15 cellular contexts compared by ENCODE assay signal in the genomic region with DNA sequence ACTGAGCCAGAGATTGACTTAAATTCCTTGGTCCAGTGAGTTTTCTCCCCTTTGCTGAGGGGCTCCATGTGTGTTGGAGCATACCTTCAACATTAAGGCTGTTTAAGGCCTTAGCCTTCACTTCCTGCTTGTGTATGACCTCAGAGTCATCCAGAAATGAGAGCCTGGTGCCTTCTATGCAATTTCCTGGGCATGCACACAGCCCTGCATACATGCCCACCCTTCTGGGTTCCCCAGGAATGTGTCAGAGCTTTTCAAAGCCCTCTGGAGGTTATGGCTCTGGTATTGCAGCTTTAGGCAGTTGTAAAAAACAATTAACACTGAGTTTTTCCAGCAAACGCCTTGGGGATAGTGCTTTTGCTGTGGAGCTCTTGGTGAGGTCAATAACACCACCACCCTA. TPM values are rescaled to one million over a fixed set of nuclear protein-coding genes. Genes with fewer than 3 reads are reported as not detected.
A peak's percentile ranks its signal among the peaks of the same experiment; 100 is the strongest.
DNase-seq lines count a peak whose midpoint lies in the region; ATAC-seq and TF ChIP-seq lines count a peak whose summit lies in the region.
"Had no signal": no experiment of that assay in that cellular context is flagged by ENCODE, and none has a peak within 500 bp of the region (broad histone marks: within the 10 kb centered on the region; RNA-seq: fewer than 3 reads in every experiment).

No MANE protein-coding gene starts in this region.

- no peak for DNase-seq in breast epithelium (ENCODE audit: low spot score in 2 of 2)
- no peak for DNase-seq in MCF 10A (ENCODE audit: unreplicated experiment)
- DNase-seq in endodermal cell, result no peak
- DNase-seq in mesenchymal stem cell, result peak; percentile 38
- DNase-seq in vagina (ENCODE audit: extremely low spot score in 2 of 2), result no peak
- no peak for DNase-seq in stimulated activated effector memory CD8-positive, alpha-beta T cell treated with anti-CD3 and anti-CD28 coated beads, Interleukin-12 subunit alpha, Interleukin-12 subunit beta, amount 100 ng/mL, for 72 hours (ENCODE audit: low spot score in 2 of 2)
- no peak for DNase-seq in right cardiac atrium
- DNase-seq: ACHN; activated CD4-positive, alpha-beta memory T cell treated with anti-CD3 and anti-CD28 coated beads for 36 hours; anterior cingulate cortex; Caco-2; dorsolateral prefrontal cortex; NCI-H1048 had no signal

- H3K36me3 Mint-ChIP-seq in MCF 10A (ENCODE audit: insufficient read depth, unreplicated experiment), result peaks cover 15% of the 10 kb centered on the region
- H3K36me3 Mint-ChIP-seq in endodermal cell (ENCODE audit: low read depth), result no peaks in the 10 kb centered on the region
- H3K36me3 Mint-ChIP-seq in stimulated activated effector memory CD8-positive, alpha-beta T cell treated with anti-CD3 and anti-CD28 coated beads, Interleukin-12 subunit alpha, Interleukin-12 subunit beta, amount 100 ng/mL, for 72 hours, result no peaks in the 10 kb centered on the region

- no peak overlapping the region for H2BK5ac ChIP-seq in mesenchymal stem cell (ENCODE audit: low read depth, low read length, poor library complexity, severe bottlenecking)

- H3K4me1 Mint-ChIP-seq in MCF 10A (ENCODE audit: insufficient read depth, unreplicated experiment), result peaks cover 31% of the 10 kb centered on the region
- H3K4me1 Mint-ChIP-seq in endodermal cell, result no peaks in the 10 kb centered on the region
- no peaks in the 10 kb centered on the region for H3K4me1 Mint-ChIP-seq in stimulated activated effector memory CD8-positive, alpha-beta T cell treated with anti-CD3 and anti-CD28 coated beads, Interleukin-12 subunit alpha, Interleukin-12 subunit beta, amount 100 ng/mL, for 72 hours

- TF ChIP-seq POLR2A in breast epithelium (IDR thresholded peaks at IDR 0.05) (no peak), vagina (IDR thresholded peaks at IDR 0.05) (no peak)

- BruUV-seq in MCF 10A (replicated peaks; lab: Mats Ljungman, UMichigan), result no TSS peak

- no peak overlapping the region for H3K4me3 Mint-ChIP-seq in MCF 10A (ENCODE audit: unreplicated experiment)
- H3K4me3 Mint-ChIP-seq in endodermal cell, result no peak overlapping the region
- no peak overlapping the region for H3K4me3 Mint-ChIP-seq in stimulated activated effector memory CD8-positive, alpha-beta T cell treated with anti-CD3 and anti-CD28 coated beads, Interleukin-12 subunit alpha, Interleukin-12 subunit beta, amount 100 ng/mL, for 72 hours
- H3K4me3 Mint-ChIP-seq: activated CD4-positive, alpha-beta memory T cell treated with anti-CD3 and anti-CD28 coated beads for 36 hours; activated T-helper 1 cell treated with anti-CD3 and anti-CD28 coated beads, Interleukin-12 subunit alpha, Interleukin-12 subunit beta, Interleukin-2, Interleukin-4 antibody, amounts not matched to agents 30 ng/mL and 10 ng/mL and 1 ng/mL, durations not matched to agents 14 hours and 24 hours and 36 hours had no signal

- H2AK5ac ChIP-seq in mesenchymal stem cell (ENCODE audit: low read length, severe bottlenecking), result no peak overlapping the region

- peaks cover 1% of the 10 kb centered on the region for H3K79me1 ChIP-seq in mesenchymal stem cell (replicated peaks; ENCODE audit: low read length, poor library complexity, severe bottlenecking)

- no peak overlapping the region for H2BK120ac ChIP-seq in mesenchymal stem cell (ENCODE audit: low read depth, low read length)

- no peak overlapping the region for H2BK15ac ChIP-seq in mesenchymal stem cell (ENCODE audit: low read depth, poor library complexity, severe bottlenecking)

- H2AFZ ChIP-seq in mesenchymal stem cell (ENCODE audit: low read depth, low read length), result no peak overlapping the region

- H3K9me3 ChIP-seq in breast epithelium, result no peaks in the 10 kb centered on the region
- H3K9me3 ChIP-seq in endodermal cell (ENCODE audit: control insufficient read depth, low read length), result no peaks in the 10 kb centered on the region
- no peaks in the 10 kb centered on the region for H3K9me3 ChIP-seq in mesenchymal stem cell (ENCODE audit: control insufficient read depth, low read length)
- no peaks in the 10 kb centered on the region for H3K9me3 ChIP-seq in vagina
- no peaks in the 10 kb centered on the region for H3K9me3 ChIP-seq in right cardiac atrium (ENCODE audit: control insufficient read depth, low read length)

- peaks cover 13% of the 10 kb centered on the region for H3K9me3 Mint-ChIP-seq in MCF 10A (ENCODE audit: unreplicated experiment)
- no peaks in the 10 kb centered on the region for H3K9me3 Mint-ChIP-seq in endodermal cell
- peaks cover 7% of the 10 kb centered on the region for H3K9me3 Mint-ChIP-seq in stimulated activated effector memory CD8-positive, alpha-beta T cell treated with anti-CD3 and anti-CD28 coated beads, Interleukin-12 subunit alpha, Interleukin-12 subunit beta, amount 100 ng/mL, for 72 hours
- H3K9me3 Mint-ChIP-seq: activated CD4-positive, alpha-beta memory T cell treated with anti-CD3 and anti-CD28 coated beads for 36 hours had no signal

- H3K4ac ChIP-seq in mesenchymal stem cell (ENCODE audit: low read depth in 1 of 2, low read length in 2 of 2), result no peak overlapping the region

- H3K4me2 ChIP-seq in mesenchymal stem cell (ENCODE audit: low read length, poor library complexity, severe bottlenecking), result no peak overlapping the region

- H3K27me3 ChIP-seq in breast epithelium, result no peaks in the 10 kb centered on the region
- no peaks in the 10 kb centered on the region for H3K27me3 ChIP-seq in endodermal cell (ENCODE audit: control insufficient read depth, insufficient read depth, low read length, poor library complexity, severe bottlenecking)
- H3K27me3 ChIP-seq in mesenchymal stem cell (ENCODE audit: control insufficient read depth in 1 of 2, insufficient read depth in 1 of 2, low read length in 2 of 2), result no peaks in the 10 kb centered on the region
- H3K27me3 ChIP-seq in vagina, result no peaks in the 10 kb centered on the region
- no peaks in the 10 kb centered on the region for H3K27me3 ChIP-seq in right cardiac atrium (ENCODE audit: control insufficient read depth, insufficient read depth)
- H3K27me3 ChIP-seq: dorsolateral prefrontal cortex had no signal

- H3K9ac ChIP-seq in endodermal cell (ENCODE audit: extremely low read depth, low read length, poor library complexity, severe bottlenecking), result no peak overlapping the region
- peak overlapping the region; percentile 46 for H3K9ac ChIP-seq in mesenchymal stem cell (ENCODE audit: low read length)

- no peak overlapping the region for H2BK12ac ChIP-seq in mesenchymal stem cell (ENCODE audit: low read length in 2 of 2)

- H4K91ac ChIP-seq in mesenchymal stem cell (ENCODE audit: low read length), result no peak overlapping the region

- POLR2A ChIA-PET in MCF 10A (lab: Yijun Ruan, JAX), result interaction anchor here (0.6 to 0.9 kb wide), 2 partner anchors 34 to 367 kb away, joined by 3 read pairs; no protein-coding TSS in a partner anchor

- H3K4me3 ChIP-seq in breast epithelium (no peak overlapping the region), endodermal cell (ENCODE audit: low read length) (no peak overlapping the region), mesenchymal stem cell (ENCODE audit: insufficient read depth in 1 of 2, low read depth in 1 of 2, low read length in 2 of 2) (peak overlapping the region in 1 of 2 experiments; percentile 9), vagina (no peak overlapping the region), right cardiac atrium (ENCODE audit: low read length) (no peak overlapping the region)
- H3K4me3 ChIP-seq: dorsolateral prefrontal cortex had no signal

- peak overlapping the region in 1 of 2 experiments; percentile 64 for H3K18ac ChIP-seq in mesenchymal stem cell (ENCODE audit: low read depth in 1 of 2, low read length in 2 of 2)

- CTCF ChIA-PET in MCF 10A (lab: Yijun Ruan, JAX), result interaction anchor here (0.7 to 7.6 kb wide), 3 partner anchors 122 to 276 kb away, joined by 3 to 53 read pairs (median 3); no protein-coding TSS in a partner anchor

- TF ChIP-seq CTCF in breast epithelium (IDR thresholded peaks at IDR 0.05) (no peak), MCF 10A (IDR thresholded peaks at IDR 0.05; ENCODE audit: unreplicated experiment) (no peak), endodermal cell (conservative IDR thresholded peaks at IDR 0.05) (peak; percentile 35), vagina (IDR thresholded peaks at IDR 0.05) (no peak)

- H4K8ac ChIP-seq in mesenchymal stem cell (ENCODE audit: low read length), result no peak overlapping the region

- H3K27me3 Mint-ChIP-seq in MCF 10A (ENCODE audit: insufficient read depth, unreplicated experiment) (no peaks in the 10 kb centered on the region), endodermal cell (ENCODE audit: insufficient read depth) (no peaks in the 10 kb centered on the region)
- H3K27me3 Mint-ChIP-seq: activated CD4-positive, alpha-beta memory T cell treated with anti-CD3 and anti-CD28 coated beads for 36 hours had no signal

- H3K36me3 ChIP-seq in breast epithelium (no peaks in the 10 kb centered on the region), endodermal cell (ENCODE audit: control insufficient read depth, insufficient read depth, low read length) (no peaks in the 10 kb centered on the region), mesenchymal stem cell (ENCODE audit: control insufficient read depth in 1 of 2, insufficient read depth in 2 of 2, low read depth in 1 of 2, low read length in 2 of 2) (peaks cover 14 to 95% of the 10 kb centered on the region in 2 experiments), vagina (peaks cover 0 to 16% of the 10 kb centered on the region in 2 donors)

- peaks cover 11 to 22% of the 10 kb centered on the region in 2 donors for H3K4me1 ChIP-seq in breast epithelium
- no peaks in the 10 kb centered on the region for H3K4me1 ChIP-seq in endodermal cell (ENCODE audit: control insufficient read depth, insufficient read depth, low read length)
- H3K4me1 ChIP-seq in mesenchymal stem cell (ENCODE audit: control insufficient read depth, insufficient read depth, low read depth, low read length), result no peaks in the 10 kb centered on the region
- H3K4me1 ChIP-seq in vagina, result peaks cover 22% of the 10 kb centered on the region
- peaks cover 6% of the 10 kb centered on the region for H3K4me1 ChIP-seq in right cardiac atrium (ENCODE audit: control insufficient read depth, insufficient read depth, low read length)

- intact Hi-C loops in breast epithelium (cut with DNase I; ENCODE audit: low total_unique reads), result no loop called here
- intact Hi-C loops in MCF 10A (cut with micrococcal nuclease), result no loop called here
- intact Hi-C loops in vagina (cut with DNase I), result no loop called here
- intact Hi-C loops in right cardiac atrium (cut with DNase I), result no loop called here

- no peak for ATAC-seq in stimulated activated effector memory CD8-positive, alpha-beta T cell treated with anti-CD3 and anti-CD28 coated beads, Interleukin-12 subunit alpha, Interleukin-12 subunit beta, amount 100 ng/mL, for 72 hours
- ATAC-seq in HG02981 (IDR thresholded peaks at IDR 0.05; ENCODE audit: unreplicated experiment) (no peak), right cardiac atrium (no peak)

- H3K27ac ChIP-seq in breast epithelium, result peak overlapping the region; percentile 16 to 44
- no peak overlapping the region for H3K27ac ChIP-seq in endodermal cell (ENCODE audit: low read depth, low read length)
- no peak overlapping the region for H3K27ac ChIP-seq in mesenchymal stem cell (ENCODE audit: low read length, poor library complexity, severe bottlenecking)
- peak overlapping the region; percentile 90 for H3K27ac ChIP-seq in vagina
- no peak overlapping the region for H3K27ac ChIP-seq in right cardiac atrium (ENCODE audit: low read length)
- H3K27ac ChIP-seq: dorsolateral prefrontal cortex had no signal

- H3K27ac Mint-ChIP-seq in MCF 10A (ENCODE audit: low read depth, unreplicated experiment) (no peak overlapping the region), endodermal cell (no peak overlapping the region)
- no peak overlapping the region for H3K27ac Mint-ChIP-seq in stimulated activated effector memory CD8-positive, alpha-beta T cell treated with anti-CD3 and anti-CD28 coated beads, Interleukin-12 subunit alpha, Interleukin-12 subunit beta, amount 100 ng/mL, for 72 hours
- H3K27ac Mint-ChIP-seq: activated CD4-positive, alpha-beta memory T cell treated with anti-CD3 and anti-CD28 coated beads for 36 hours; activated T-helper 1 cell treated with anti-CD3 and anti-CD28 coated beads, Interleukin-12 subunit alpha, Interleukin-12 subunit beta, Interleukin-2, Interleukin-4 antibody, amounts not matched to agents 30 ng/mL and 10 ng/mL and 1 ng/mL, durations not matched to agents 14 hours and 24 hours and 36 hours had no signal

- WGBS in endodermal cell (ENCODE audit: insufficient coverage in 1 of 2, insufficient read length in 1 of 2), 2 experiments, result 76% methylated on average over 1 of the region's 1 CpG; no CpG with 5 or more reads in 1 of the 2 experiments
- 25% methylated on average over 1 of the region's 1 CpG for WGBS in mesenchymal stem cell
- WGBS in right cardiac atrium, result 53% methylated on average over 1 of the region's 1 CpG

- no peak overlapping the region for H3K14ac ChIP-seq in mesenchymal stem cell (ENCODE audit: low read length in 2 of 2)

- H3K23ac ChIP-seq in mesenchymal stem cell (ENCODE audit: low read length in 2 of 2), result no peak overlapping the region

RNA-seq across cellular contexts. Expression of a gene that starts 16.7 kb away (rescaled TPM):
- 100 to 1,000 TPM; 127 to 206 (median 136) TPM for total RNA-seq in breast epithelium
- total RNA-seq in MCF 10A (2022), result 5.2 and 6.0 TPM in 2 replicates
- 1 to 10 TPM; 3.0 to 4.1 TPM for total RNA-seq in endodermal cell
- polyA plus RNA-seq in endodermal cell (2013, experiment 1 of 2), result 0.96 TPM
- 0.79 TPM for polyA plus RNA-seq in endodermal cell (2013, experiment 2 of 2)
- 378 TPM for polyA plus RNA-seq in mesenchymal stem cell (2013, experiment 1 of 2)
- polyA plus RNA-seq in mesenchymal stem cell (2013, experiment 2 of 2), result 388 TPM
- 79.6 TPM for total RNA-seq in vagina
- 100 to 1,000 TPM in 1 of 4 donors, 10 to 100 TPM in 3; 43.2 to 111 (median 60.7) TPM for total RNA-seq in right cardiac atrium
- 32.2 TPM for polyA plus RNA-seq in right cardiac atrium

RNA-seq across cellular contexts. Expression of a gene that starts 27.5 kb away (rescaled TPM):
- total RNA-seq in breast epithelium (1 to 10 TPM; 1.9 to 5.9 (median 2.3) TPM), MCF 10A (2022) (not detected in 2 replicates), endodermal cell (under 1 TPM; 0.38 to 0.44 TPM), vagina (5.2 TPM), right cardiac atrium (under 1 TPM; 0.14 to 0.46 (median 0.36) TPM)
- polyA plus RNA-seq in endodermal cell (2013, experiment 1 of 2), result not detected
- polyA plus RNA-seq in endodermal cell (2013, experiment 2 of 2), result not detected
- polyA plus RNA-seq in mesenchymal stem cell (2013, experiment 1 of 2), result 0.06 TPM
- polyA plus RNA-seq in mesenchymal stem cell (2013, experiment 2 of 2), result 0.12 TPM
- polyA plus RNA-seq in right cardiac atrium, result 0.07 TPM
- total RNA-seq: Caco-2 had no signal

Comparison
In these comparisons a context has a peak if more than half of its experiments do, and no peak if none do; other contexts are left out.
1. H3K27ac ChIP-seq: peak in breast epithelium (2 of 2) and vagina (single experiment); none in endodermal cell (single experiment), mesenchymal stem cell (single experiment) and right cardiac atrium (single experiment).